In genomic region chr5:55307383-55308253, GRCh38 we compare ENCODE assay signal across 8 cellular contexts. TPM values are rescaled to one million over a fixed set of nuclear protein-coding genes. Genes with fewer than 3 reads are reported as not detected.
A peak's percentile ranks its signal among the peaks of the same experiment; 100 is the strongest.
DNase-seq lines count a peak whose midpoint lies in the region; ATAC-seq and TF ChIP-seq lines count a peak whose summit lies in the region.

TSS of gene DHX29 (minus strand) at chr5:55307694. CDS start at chr5:55307573, 121 bp downstream.
TSS of gene MTREX (plus strand) at chr5:55307989. CDS start at chr5:55308014, 25 bp downstream.

- no peak within 1 kb of the TSS for H3K4me3 Mint-ChIP-seq in IgD-negative memory B cell

- H3K4me3 ChIP-seq in epithelial cell of proximal tubule (ENCODE audit: low read depth, low read length) (peak within 1 kb of the TSS; percentile 93), mucosa of descending colon (peak within 1 kb of the TSS; percentile 65)

- DNase-seq in DMS153 (lab: John Stamatoyannopoulos, UW): peak; percentile 65
- DNase-seq in OCI-M1 (lab: John Stamatoyannopoulos, UW): peak; percentile 95
- peak; percentile 83 for DNase-seq in activated T-cell treated with anti-CD3 and anti-CD28 coated beads for 24 hours (ENCODE audit: low read depth)
- peak; percentile 72 for DNase-seq in epithelial cell of proximal tubule (ENCODE audit: low read depth)
- DNase-seq in mucosa of descending colon: peak; percentile 92 to 93 (median 93)
- peak; percentile 79 for DNase-seq in stimulated activated CD8-positive, alpha-beta memory T cell treated with anti-CD3 and anti-CD28 coated beads, Interleukin-4, amount 100 ng/mL, for 24 hours (ENCODE audit: low read depth)

- ATAC-seq in GM21576 (IDR thresholded peaks at IDR 0.05; ENCODE audit: unreplicated experiment) (peak; percentile 84), mucosa of descending colon (peak; percentile 96)

- no peaks in the 10 kb centered on the region for H3K9me3 Mint-ChIP-seq in IgD-negative memory B cell

- intact Hi-C loops in mucosa of descending colon (cut with DNase I, micrococcal nuclease): no loop called here

- TF ChIP-seq CTCF in epithelial cell of proximal tubule (conservative IDR thresholded peaks at IDR 0.05; ENCODE audit: low read depth, low read length) (no peak), mucosa of descending colon (IDR thresholded peaks at IDR 0.05) (no peak)

- no peaks in the 10 kb centered on the region for H3K9me3 ChIP-seq in mucosa of descending colon

- H3K27me3 Mint-ChIP-seq in IgD-negative memory B cell: no peaks in the 10 kb centered on the region

- no peak within 1 kb of the TSS for H3K27ac Mint-ChIP-seq in IgD-negative memory B cell

- H3K36me3 Mint-ChIP-seq in IgD-negative memory B cell: peaks cover 3% of the 10 kb centered on the region

- peaks cover 37% of the 10 kb centered on the region for H3K4me1 ChIP-seq in mucosa of descending colon (ENCODE audit: low read depth)

- H3K4me1 Mint-ChIP-seq in IgD-negative memory B cell: peaks cover 17 to 32% (median 26%) of the 10 kb centered on the region in 3 donors

- no peaks in the 10 kb centered on the region for H3K36me3 ChIP-seq in mucosa of descending colon (ENCODE audit: low read depth)

RNA-seq across cellular contexts. Expression of gene DHX29, which starts in this region (rescaled TPM):
- 16.0 TPM for polyA plus RNA-seq in IgD-negative memory B cell
- total RNA-seq in epithelial cell of proximal tubule: 17.1 and 22.9 TPM in 2 replicates
- total RNA-seq in mucosa of descending colon: 10 to 100 TPM; 18.3 to 24.7 (median 18.6) TPM

RNA-seq across cellular contexts. Expression of gene MTREX, which starts in this region (rescaled TPM):
- 23.2 TPM for polyA plus RNA-seq in IgD-negative memory B cell
- total RNA-seq in epithelial cell of proximal tubule: 76.3 and 91.2 TPM in 2 replicates
- total RNA-seq in mucosa of descending colon: 10 to 100 TPM; 52.5 to 63.3 (median 57.8) TPM

Comparison
In these comparisons a context has a peak if more than half of its experiments do, and no peak if none do; other contexts are left out.
1. Peak in every context shown above with its lines: DNase-seq, ATAC-seq and H3K4me3 ChIP-seq.